Comparison of ENCODE assay signal across 16 cellular contexts in genomic region chr5:116785101-116785500, GRCh38.
DNase-seq lines count a peak whose midpoint lies in the region; ATAC-seq, FAIRE-seq and TF ChIP-seq lines count a peak whose summit lies in the region.
"Had no signal": no experiment of that assay in that cellular context is flagged by ENCODE, and none has a peak within 500 bp of the region (broad histone marks: within the 10 kb centered on the region; RNA-seq: fewer than 3 reads in every experiment).

No MANE protein-coding gene starts in this region.

- H3K27ac ChIP-seq in HepG2 (ENCODE audit: extremely low read length, insufficient read depth, low read length): no peak overlapping the region
- H3K27ac ChIP-seq in right lobe of liver: no peak overlapping the region
- H3K27ac ChIP-seq in hepatocyte: peak overlapping the region; percentile 44
- no peak overlapping the region for H3K27ac ChIP-seq in aorta (ENCODE audit: low read depth in 1 of 2, low read length in 2 of 2)
- H3K27ac ChIP-seq: BLaER1, HL-60 had no signal

- H2AFZ ChIP-seq in HepG2 (ENCODE audit: low read length) (peak overlapping the region; percentile 69), hepatocyte (no peak overlapping the region)

- no TSS peak for BruUV-seq in HepG2 (replicated peaks; lab: Mats Ljungman, UMichigan)

- in situ Hi-C loops in HepG2 (cut with HindIII; ENCODE audit: extremely low pct_ligation_motif_present, low pct_unique_long_range_greater_than_20kb): no loop called here

- H3K4me2 ChIP-seq in HepG2 (ENCODE audit: low read depth, low read length) (no peak overlapping the region), hepatocyte (no peak overlapping the region)
- H3K4me2 ChIP-seq: BLaER1 had no signal

- TF ChIP-seq POLR2A in HepG2 (IDR thresholded peaks at IDR 0.05; ENCODE audit: insufficient read depth in 1 of 2, low read depth in 2 of 2, low read length in 2 of 2) (no peak), right lobe of liver (IDR thresholded peaks at IDR 0.05) (no peak)

- CTCF ChIA-PET in HepG2 (lab: Yijun Ruan, JAX; ENCODE audit: low intra/inter-chr PET ratio, low total read pairs): no interaction called here

- H3K36me3 ChIP-seq in HepG2 (replicated peaks in 1 of 2; ENCODE audit: control insufficient read depth in 1 of 2, insufficient read depth in 2 of 2, low read length in 2 of 2) (no peaks in the 10 kb centered on the region), right lobe of liver (no peaks in the 10 kb centered on the region), hepatocyte (replicated peaks; ENCODE audit: insufficient read depth, low read depth) (no peaks in the 10 kb centered on the region), aorta (ENCODE audit: control insufficient read depth in 1 of 2, insufficient read depth in 2 of 2, low read length in 1 of 2) (no peaks in the 10 kb centered on the region)
- H3K36me3 ChIP-seq: BLaER1, HAP-1 had no signal

- POLR2A ChIA-PET in HepG2 (lab: Yijun Ruan, JAX): no interaction called here

- H4K20me1 ChIP-seq in HepG2 (ENCODE audit: insufficient read depth, low read length): no peaks in the 10 kb centered on the region
- H4K20me1 ChIP-seq in hepatocyte (ENCODE audit: insufficient read depth, poor library complexity, severe bottlenecking): no peaks in the 10 kb centered on the region
- H4K20me1 ChIP-seq: BLaER1 had no signal

- TF ChIP-seq RAD21 in HepG2 (CRISPR knock-in tag; IDR thresholded peaks at IDR 0.05): no peak

- H3K4me1 ChIP-seq in HepG2 (ENCODE audit: insufficient read depth, low read length) (no peaks in the 10 kb centered on the region), right lobe of liver (no peaks in the 10 kb centered on the region), hepatocyte (ENCODE audit: insufficient read depth) (no peaks in the 10 kb centered on the region), aorta (ENCODE audit: control insufficient read depth in 1 of 2, insufficient read depth in 2 of 2, low read length in 2 of 2) (no peaks in the 10 kb centered on the region)
- H3K4me1 ChIP-seq: BLaER1, HAP-1 had no signal

- no peaks in the 10 kb centered on the region for H3K9me2 ChIP-seq in hepatocyte (replicated peaks; ENCODE audit: insufficient read depth)

- no peak for DNase-seq in HepG2 (ENCODE audit: low spot score)
- no peak for DNase-seq in right lobe of liver
- DNase-seq in choroid plexus epithelial cell (ENCODE audit: low read depth): peak; percentile 1
- DNase-seq in hepatocyte (ENCODE audit: low spot score): no peak
- no peak for DNase-seq in aorta
- DNase-seq in dermis blood vessel endothelial cell: no peak
- DNase-seq: 8988T, AML-193, Calu3, DMS 273 treated with DMSO at 0.1 percent for 48 hours, GOT3 had no signal

- TF ChIP-seq CTCF in HepG2 (CRISPR knock-in tag; IDR thresholded peaks at IDR 0.05) (no peak), right lobe of liver (IDR thresholded peaks at IDR 0.05) (no peak), choroid plexus epithelial cell (conservative IDR thresholded peaks at IDR 0.05; ENCODE audit: low read depth, low read length) (no peak), hepatocyte (IDR thresholded peaks at IDR 0.05; ENCODE audit: poor library complexity) (no peak)

- TF ChIP-seq EP300 in HepG2 (IDR thresholded peaks at IDR 0.05; ENCODE audit: low read depth in 2 of 2, low read length in 2 of 2) (no peak), HepG2 (CRISPR knock-in tag; IDR thresholded peaks at IDR 0.05; ENCODE audit: borderline replicate concordance) (no peak)

- intact Hi-C loops in HepG2 (cut with micrococcal nuclease; ENCODE audit: unreplicated experiment): no loop called here
- intact Hi-C loops in right lobe of liver (cut with DNase I): no loop called here
- intact Hi-C loops in aorta (cut with DNase I): no loop called here

- H3K9me3 ChIP-seq in HepG2 (ENCODE audit: low read length): peaks cover 7% of the 10 kb centered on the region
- peaks cover 0 to 3% (median 0%) of the 10 kb centered on the region in 4 donors for H3K9me3 ChIP-seq in right lobe of liver
- no peaks in the 10 kb centered on the region for H3K9me3 ChIP-seq in hepatocyte (ENCODE audit: low read depth)
- H3K9me3 ChIP-seq in aorta (ENCODE audit: control insufficient read depth, low read length): peaks cover 1% of the 10 kb centered on the region
- H3K9me3 ChIP-seq: HAP-1 had no signal

- ATAC-seq in HepG2: no peak
- no peak for ATAC-seq in right lobe of liver
- ATAC-seq in aorta (ENCODE audit: low FRiP score): peak; percentile 66
- no peak for ATAC-seq in GM18858 (IDR thresholded peaks at IDR 0.05; ENCODE audit: unreplicated experiment)
- ATAC-seq in GM21423 (IDR thresholded peaks at IDR 0.05; ENCODE audit: unreplicated experiment): no peak

- H3K9ac ChIP-seq in HepG2 (ENCODE audit: insufficient read depth, low read depth, low read length): no peak overlapping the region
- H3K9ac ChIP-seq: BLaER1 had no signal

- H3K27me3 ChIP-seq in HepG2 (ENCODE audit: control insufficient read depth in 1 of 2, insufficient read depth in 2 of 2, low read length in 2 of 2) (0 out of 5 replicates have a peak, but pooled peaks cover 0 to 6% of the 10 kb centered on the region in 2 experiments), right lobe of liver (no peaks in the 10 kb centered on the region), hepatocyte (no peaks in the 10 kb centered on the region), aorta (ENCODE audit: control insufficient read depth in 1 of 2, insufficient read depth in 2 of 2, low read length in 1 of 2) (no peaks in the 10 kb centered on the region)
- H3K27me3 ChIP-seq: BLaER1 had no signal

- FAIRE-seq in HepG2 (lab: Jason Lieb, UNC): no peak

- H3K4me3 ChIP-seq in HepG2 (replicated peaks in 1 of 3; ENCODE audit: insufficient read depth in 1 of 3, low read depth in 2 of 3, low read length in 3 of 3): no peak overlapping the region
- H3K4me3 ChIP-seq in right lobe of liver: no peak overlapping the region
- H3K4me3 ChIP-seq in choroid plexus epithelial cell (ENCODE audit: low read depth, low read length): no peak overlapping the region
- H3K4me3 ChIP-seq in hepatocyte: no peak overlapping the region
- H3K4me3 ChIP-seq in aorta (ENCODE audit: low read length in 2 of 2): no peak overlapping the region
- H3K4me3 ChIP-seq: BLaER1, HAP-1 had no signal

- no peaks in the 10 kb centered on the region for H3K79me2 ChIP-seq in HepG2 (ENCODE audit: insufficient read depth, low read length)
- no peaks in the 10 kb centered on the region for H3K79me2 ChIP-seq in hepatocyte

- 23% methylated on average over 4 of the region's 4 CpGs for WGBS in HepG2 (ENCODE audit: low lambda C conversion rate)
- WGBS in right lobe of liver (ENCODE audit: insufficient coverage, low coverage, low lambda C conversion rate, missing lambda C conversion rate): 84% methylated on average over 3 of the region's 4 CpGs
- WGBS in hepatocyte (ENCODE audit: low lambda C conversion rate, missing lambda C conversion rate): 81% methylated on average over 4 of the region's 4 CpGs
- WGBS in aorta, 2 donors: 54% methylated on average over 4 of the region's 4 CpGs

TF ChIP-seq in HepG2, 621 proteins besides CTCF, POLR2A, EP300 and RAD21:
- TF ChIP-seq ZKSCAN8 (CRISPR knock-in tag; IDR thresholded peaks at IDR 0.05; ENCODE audit: borderline replicate concordance) (no peak), WIZ (CRISPR knock-in tag; IDR thresholded peaks at IDR 0.05) (no peak), ATF4 (CRISPR knock-in tag; IDR thresholded peaks at IDR 0.05) (peak in 1 of 2 experiments; percentile 81; a peak in 2 of 4 replicates), ZNF747 (CRISPR knock-in tag; IDR thresholded peaks at IDR 0.05; ENCODE audit: borderline replicate concordance) (no peak), ZNF382 (CRISPR knock-in tag; IDR thresholded peaks at IDR 0.05; ENCODE audit: borderline replicate concordance) (no peak), CEBPG (CRISPR knock-in tag; IDR thresholded peaks at IDR 0.05) (0 out of 2 replicates have a peak, but pooled peaks have one; percentile 18), JUN (CRISPR knock-in tag; IDR thresholded peaks at IDR 0.05) (no peak)
